ENCODE assay signal across 1 cellular context in genomic region chr18:54149078-54149697, GRCh38.
TF ChIP-seq lines count a peak whose summit lies in the region.

No MANE protein-coding gene starts in this region.

TF ChIP-seq in A549, 52 proteins besides CTCF, POLR2A, EP300 and RAD21 (continued from another document):
- no peak for TF ChIP-seq RNF2 (IDR thresholded peaks at IDR 0.05; ENCODE audit: borderline replicate concordance, low read depth)
